7 cellular contexts compared by ENCODE assay signal in genomic region chr11:9015677-9016076, GRCh38. TPM values are rescaled to one million over a fixed set of nuclear protein-coding genes. Genes with fewer than 3 reads are reported as not detected.
A peak's percentile ranks its signal among the peaks of the same experiment; 100 is the strongest.
DNase-seq lines count a peak whose midpoint lies in the region; ATAC-seq and TF ChIP-seq lines count a peak whose summit lies in the region.

No MANE protein-coding gene starts in this region.

- DNase-seq in NCI-H2227 treated with DMSO at 0.1 percent for 48 hours (lab: John Stamatoyannopoulos, UW) = peak; percentile 71
- peak; percentile 33 for DNase-seq in activated CD4-positive, CD25-positive, alpha-beta regulatory T cell treated with anti-CD3 and anti-CD28 coated beads, Interleukin-2, amount 50 U/mL, for 16 hours (ENCODE audit: low read depth, low spot score)
- peak; percentile 96 for DNase-seq in cerebellum (ENCODE audit: low spot score)
- peak; percentile 64 for DNase-seq in left lobe of liver (ENCODE audit: low spot score)
- peak in 2 of 3 donors; percentile 6 to 24 for DNase-seq in stimulated activated CD4-positive, alpha-beta T cell treated with anti-CD3 and anti-CD28 coated beads, TNF-alpha, amount 100 ng/mL, for 1 hour (ENCODE audit: low read depth in 3 of 3, low spot score in 1 of 3)

- TF ChIP-seq CTCF in GM12872 (IDR thresholded peaks at IDR 0.05; ENCODE audit: insufficient read depth, low read depth, low read length) = peak; percentile 88

- peak; percentile 75 for ATAC-seq in HG02938 (IDR thresholded peaks at IDR 0.05; ENCODE audit: unreplicated experiment)
- peak; percentile 98 for ATAC-seq in left lobe of liver

RNA-seq across cellular contexts. Expression of gene NRIP3, which starts 11.9 kb away (rescaled TPM):
- total RNA-seq in cerebellum (16.7 TPM), left lobe of liver (0.05 TPM)

RNA-seq across cellular contexts. Expression of gene TMEM9B, which starts 51.4 kb away (rescaled TPM):
- 33.6 TPM for total RNA-seq in cerebellum
- total RNA-seq in left lobe of liver = 13.8 TPM

Comparison
In these comparisons a context has a peak if more than half of its experiments do, and no peak if none do; other contexts are left out.
1. Peak in every context shown above with its lines: DNase-seq and ATAC-seq.
2. DNase-seq: peak in every context shown above with its lines; median percentile 96 in cerebellum; 71 in NCI-H2227 treated with DMSO at 0.1 percent for 48 hours; 64 in left lobe of liver; 33 in activated CD4-positive, CD25-positive, alpha-beta regulatory T cell treated with anti-CD3 and anti-CD28 coated beads, Interleukin-2, amount 50 U/mL, for 16 hours; 15 in stimulated activated CD4-positive, alpha-beta T cell treated with anti-CD3 and anti-CD28 coated beads, TNF-alpha, amount 100 ng/mL, for 1 hour.
3. RNA of gene NRIP3, which starts 11.9 kb away (total RNA-seq): 16.7 TPM in cerebellum (single experiment); 0.05 TPM in left lobe of liver (single experiment); every median in the first group is over 10 times any median in the second.